ENCODE assay signal across 1 cellular context in the genomic region with DNA sequence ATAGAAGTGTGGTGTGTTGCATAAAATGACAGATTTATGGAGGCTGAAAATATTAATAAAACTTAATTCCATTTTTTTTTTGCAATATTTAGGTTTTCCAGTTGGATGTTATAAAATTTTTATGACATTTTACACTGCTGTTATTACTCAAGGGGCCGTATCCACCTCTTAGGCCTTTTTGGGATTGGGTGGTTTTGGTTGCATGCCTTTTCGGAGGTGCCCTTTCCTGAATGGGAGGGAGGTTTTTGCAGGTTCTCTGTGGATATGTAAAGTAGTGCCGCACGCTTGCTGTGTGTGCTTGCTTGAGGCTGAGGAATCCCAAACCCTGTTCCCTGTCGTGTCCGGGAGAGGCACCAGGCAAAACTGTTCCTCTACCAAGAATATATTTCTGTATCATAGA.
TF ChIP-seq lines count a peak whose summit lies in the region.

No MANE protein-coding gene starts in this region.

TF ChIP-seq in HepG2, 621 proteins besides CTCF, POLR2A, EP300 and RAD21 (continued from another document):
- TF ChIP-seq ZNF800 (CRISPR knock-in tag; IDR thresholded peaks at IDR 0.05) (no peak), E2F5 (CRISPR knock-in tag; conservative IDR thresholded peaks at IDR 0.05) (no peak), SRSF1 (optimal IDR thresholded peaks at IDR 0.05; ENCODE audit: low read depth, low read length) (no peak)
